In the genomic region with DNA sequence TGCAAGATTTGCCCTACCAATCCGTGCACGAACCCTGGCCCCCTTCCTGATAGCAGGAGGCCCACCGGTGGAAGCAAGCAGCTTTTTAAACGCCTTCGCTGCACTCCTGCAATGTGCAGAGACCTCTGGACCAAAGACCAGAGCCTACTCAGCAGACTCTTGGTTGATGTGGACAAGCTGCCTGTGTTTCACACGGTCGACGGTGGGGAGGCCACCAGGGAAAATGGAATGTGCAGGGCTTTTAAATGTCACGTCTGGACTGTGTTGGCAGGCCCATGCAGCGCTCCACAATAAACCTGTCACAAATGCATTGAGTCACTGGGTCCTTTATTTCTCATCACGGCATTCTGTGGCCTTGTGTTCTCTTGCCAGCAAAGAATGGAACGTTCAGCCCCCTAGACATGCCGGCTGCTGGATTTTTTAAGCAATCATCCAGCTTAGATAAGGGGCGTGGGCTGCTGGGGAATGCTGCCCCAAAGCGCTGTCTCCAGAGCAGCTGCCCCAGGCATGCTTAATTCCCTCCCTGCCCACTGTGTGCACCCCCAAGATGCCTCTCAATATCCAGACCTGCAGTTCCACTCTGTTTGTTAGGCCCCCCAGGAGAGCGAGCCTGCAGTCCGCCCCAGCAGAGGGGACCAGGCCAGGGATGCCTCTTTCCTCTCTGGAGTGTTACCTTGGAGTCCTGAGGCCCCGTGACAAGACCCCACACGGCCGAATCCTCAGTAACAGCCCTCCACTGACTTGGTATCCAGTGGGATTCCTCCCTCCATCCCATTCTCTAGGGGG, we compare ENCODE assay signal across 19 cellular contexts.
DNase-seq lines count a peak whose midpoint lies in the region; ATAC-seq, FAIRE-seq and TF ChIP-seq lines count a peak whose summit lies in the region.
"Had no signal": no experiment of that assay in that cellular context is flagged by ENCODE, and none has a peak within 500 bp of the region (broad histone marks: within the 10 kb centered on the region; RNA-seq: fewer than 3 reads in every experiment).

No MANE protein-coding gene starts in this region.

- peak overlapping the region; percentile 31; the same call in 1 of the 2 replicates for H4K8ac ChIP-seq in H1 (ENCODE audit: extremely low read depth, insufficient read depth, low read length)

- no peak for FAIRE-seq in H1 (lab: Jason Lieb, UNC)
- FAIRE-seq: colon had no signal

- no peak overlapping the region for H3K9ac ChIP-seq in H1 (replicated peaks in 1 of 4; ENCODE audit: extremely low read depth in 1 of 4, low read depth in 3 of 4, low read length in 3 of 4)
- no peak overlapping the region for H3K9ac ChIP-seq in smooth muscle cell (ENCODE audit: low read depth)

- H3K4me1 ChIP-seq in H1 (replicated peaks in 1 of 4; ENCODE audit: control insufficient read depth in 3 of 4, insufficient read depth in 4 of 4, low read length in 3 of 4) (no peaks in the 10 kb centered on the region; a peak in 3 of 7 replicates), left lung (peaks cover 4 to 21% of the 10 kb centered on the region in 2 donors), smooth muscle cell (ENCODE audit: low read depth) (peaks cover 22% of the 10 kb centered on the region), transverse colon (peaks cover 0 to 20% (median 13%) of the 10 kb centered on the region in 4 donors)
- H3K4me1 ChIP-seq: foreskin keratinocyte had no signal

- H3K79me2 ChIP-seq in H1 (ENCODE audit: control insufficient read depth in 1 of 2, insufficient read depth in 2 of 2, low read length in 2 of 2) (no peaks in the 10 kb centered on the region), smooth muscle cell (ENCODE audit: low read depth) (no peaks in the 10 kb centered on the region)

- no peak for TF ChIP-seq RAD21 in H1 (IDR thresholded peaks at IDR 0.05 in 1 of 2, conservative IDR thresholded peaks at IDR 0.05 in 1 of 2; ENCODE audit: low read depth in 2 of 2, low read length in 2 of 2)

- H3K4ac ChIP-seq in H1 (replicated peaks; ENCODE audit: insufficient read length, low read depth, low read length), result no peak overlapping the region

- H3K14ac ChIP-seq in H1 (ENCODE audit: insufficient read length), result no peak overlapping the region

- H2AFZ ChIP-seq in H1 (ENCODE audit: low read length) (no peak overlapping the region), smooth muscle cell (ENCODE audit: low read depth) (no peak overlapping the region)

- H2BK12ac ChIP-seq in H1 (ENCODE audit: low read depth, low read length), result no peak overlapping the region

- no peak overlapping the region for H3K23ac ChIP-seq in H1 (ENCODE audit: insufficient read length)

- no peaks in the 10 kb centered on the region for H3K36me3 ChIP-seq in H1 (ENCODE audit: control insufficient read depth in 2 of 4, insufficient read depth in 4 of 4, low read length in 3 of 4)
- H3K36me3 ChIP-seq in left lung, result peaks cover 0 to 4% of the 10 kb centered on the region in 2 donors
- H3K36me3 ChIP-seq in smooth muscle cell (ENCODE audit: low read depth), result no peaks in the 10 kb centered on the region
- H3K36me3 ChIP-seq in transverse colon, result no peaks in the 10 kb centered on the region
- H3K36me3 ChIP-seq: MG63 had no signal

- H2BK120ac ChIP-seq in H1 (replicated peaks; ENCODE audit: low read depth, low read length), result no peak overlapping the region

- TF ChIP-seq CTCF in HFF-Myc (IDR thresholded peaks at IDR 0.05; ENCODE audit: low read depth, low read length, missing control alignments), result no peak
- TF ChIP-seq CTCF in H1 (IDR thresholded peaks at IDR 0.05; ENCODE audit: control extremely low read depth in 1 of 3, insufficient read depth in 1 of 3, low read depth in 1 of 3, low read length in 3 of 3), result no peak
- no peak for TF ChIP-seq CTCF in left lung (IDR thresholded peaks at IDR 0.05)
- no peak for TF ChIP-seq CTCF in smooth muscle cell (IDR thresholded peaks at IDR 0.05; ENCODE audit: borderline replicate concordance, insufficient read depth, poor library complexity, severe bottlenecking)
- TF ChIP-seq CTCF in transverse colon (IDR thresholded peaks at IDR 0.05), result no peak

- H4K91ac ChIP-seq in H1 (replicated peaks; ENCODE audit: insufficient read length, low read length), result no peak overlapping the region

- TF ChIP-seq POLR2A in H1 (IDR thresholded peaks at IDR 0.05; ENCODE audit: control extremely low read depth in 1 of 2, low read depth in 2 of 2, low read length in 2 of 2) (no peak), transverse colon (IDR thresholded peaks at IDR 0.05) (no peak)

- no peak overlapping the region for H4K5ac ChIP-seq in H1 (ENCODE audit: insufficient read length, low read depth, low read length)

- H3K18ac ChIP-seq in H1 (ENCODE audit: extremely low read depth, low read length), result no peak overlapping the region

- H2BK20ac ChIP-seq in H1 (ENCODE audit: low read length), result no peak overlapping the region

- no peak overlapping the region for H3K4me3 ChIP-seq in HFF-Myc (replicated peaks; ENCODE audit: low read depth, low read length)
- H3K4me3 ChIP-seq in H1 (ENCODE audit: extremely low read depth in 1 of 4, insufficient read depth in 2 of 4, low read depth in 3 of 4, low read length in 4 of 4), result no peak overlapping the region
- H3K4me3 ChIP-seq in left lung, result no peak overlapping the region
- no peak overlapping the region for H3K4me3 ChIP-seq in smooth muscle cell
- H3K4me3 ChIP-seq in transverse colon, result no peak overlapping the region
- H3K4me3 ChIP-seq: lung, MG63, psoas muscle, stomach had no signal

- 94% methylated on average over 20 of the region's 20 CpGs; no CpG with 5 or more reads in 1 of the 2 experiments for WGBS in H1 (ENCODE audit: extremely low coverage in 1 of 2, insufficient coverage in 1 of 2, insufficient read length in 1 of 2, insufficient replicate concordance in 2 of 2, low coverage in 1 of 2, low lambda C conversion rate in 2 of 2, missing lambda C conversion rate in 1 of 2), 2 experiments
- 22% methylated on average over 20 of the region's 20 CpGs for WGBS in smooth muscle cell (ENCODE audit: low lambda C conversion rate)
- WGBS in transverse colon (ENCODE audit: low coverage in 1 of 2), 2 donors, result 58% methylated on average over 20 of the region's 20 CpGs; no CpG with 5 or more reads in 1 of the 2 donors

- H3K79me1 ChIP-seq in H1 (ENCODE audit: low read depth, low read length), result no peaks in the 10 kb centered on the region

- ATAC-seq in left lung (peak; percentile 16), GM21423 (IDR thresholded peaks at IDR 0.05; ENCODE audit: unreplicated experiment) (no peak), GM18907 (IDR thresholded peaks at IDR 0.05; ENCODE audit: unreplicated experiment) (no peak)
- ATAC-seq: CD8-positive, alpha-beta T cell; foreskin keratinocyte; T-helper 17 cell had no signal

- no peak overlapping the region for H3K56ac ChIP-seq in H1 (replicated peaks; ENCODE audit: insufficient read length, low read depth, low read length)

- intact Hi-C loops in left lung (cut with DNase I), result no loop called here
- intact Hi-C loops in transverse colon (cut with DNase I; ENCODE audit: low total_unique reads), result no loop called here

- peaks cover 8% of the 10 kb centered on the region for H3F3A ChIP-seq in smooth muscle cell (ENCODE audit: low read depth)

- POLR2A ChIA-PET in H1 (lab: Charles Lee; ENCODE audit: partially characterized antibody), result no interaction called here

- no peaks in the 10 kb centered on the region for H3K23me2 ChIP-seq in H1 (ENCODE audit: low read depth, low read length)

- H3K27ac ChIP-seq in H1 (ENCODE audit: low read depth, low read length) (no peak overlapping the region), left lung (peak overlapping the region in 1 of 2 donors; percentile 66), smooth muscle cell (ENCODE audit: low read depth) (peak overlapping the region; percentile 37), transverse colon (peak overlapping the region in 1 of 4 donors; percentile 15)
- H3K27ac ChIP-seq: foreskin keratinocyte, psoas muscle, stomach had no signal

- no peaks in the 10 kb centered on the region; a peak in 1 of 4 replicates for H3K9me3 ChIP-seq in H1 (ENCODE audit: insufficient read depth in 2 of 2, low read depth in 1 of 2, low read length in 1 of 2)
- no peaks in the 10 kb centered on the region for H3K9me3 ChIP-seq in left lung
- H3K9me3 ChIP-seq in smooth muscle cell (replicated peaks; ENCODE audit: low read depth), result no peaks in the 10 kb centered on the region
- H3K9me3 ChIP-seq in transverse colon, result no peaks in the 10 kb centered on the region
- H3K9me3 ChIP-seq: MG63, psoas muscle, stomach had no signal

- H3K4me2 ChIP-seq in H1 (ENCODE audit: insufficient read depth in 1 of 2, low read depth in 2 of 2, low read length in 2 of 2) (no peak overlapping the region), smooth muscle cell (peak overlapping the region; percentile 71)

- no peak for TF ChIP-seq EP300 in H1 (IDR thresholded peaks at IDR 0.05; ENCODE audit: borderline replicate concordance in 1 of 2, low read depth in 2 of 2, low read length in 2 of 2)
- TF ChIP-seq EP300 in transverse colon (IDR thresholded peaks at IDR 0.05; ENCODE audit: low read depth), result no peak

- H2AK5ac ChIP-seq in H1 (ENCODE audit: low read depth, low read length), result no peak overlapping the region

- H4K20me1 ChIP-seq in H1 (replicated peaks in 1 of 2; ENCODE audit: control insufficient read depth in 1 of 2, insufficient read depth in 2 of 2, low read length in 2 of 2) (no peaks in the 10 kb centered on the region), smooth muscle cell (ENCODE audit: low read depth) (peaks cover 6% of the 10 kb centered on the region)

- no peak overlapping the region for H2BK15ac ChIP-seq in H1 (ENCODE audit: low read length)

- CTCF ChIA-PET in H1 (lab: Charles Lee; ENCODE audit: partially characterized antibody), result interaction anchor here (1.1 to 4.9 kb wide), 6 partner anchors 10 to 57 kb away, joined by 3 to 25 read pairs (median 4); no protein-coding TSS in a partner anchor

- in situ Hi-C loops in transverse colon (cut with MboI; ENCODE audit: low pct_ligation_motif_present in 1 of 4, low pct_unique_long_range_greater_than_20kb in 1 of 4, low sequenced_read_pairs in 3 of 4), result no loop called here

- H3K27me3 ChIP-seq in H1 (replicated peaks in 1 of 4; ENCODE audit: control insufficient read depth in 3 of 4, extremely low read depth in 1 of 4, insufficient read depth in 3 of 4, low read length in 3 of 4) (no peaks in the 10 kb centered on the region), left lung (no peaks in the 10 kb centered on the region), smooth muscle cell (ENCODE audit: low read depth) (no peaks in the 10 kb centered on the region), transverse colon (no peaks in the 10 kb centered on the region)
- H3K27me3 ChIP-seq: foreskin keratinocyte, MG63, stomach had no signal

- DNase-seq in HFF-Myc (ENCODE audit: extremely low read depth, low read depth) (peak; percentile 36), H1 (ENCODE audit: low read depth in 1 of 2, low spot score in 2 of 2) (no peak), left lung (no peak), smooth muscle cell (lab: John Stamatoyannopoulos, UW; ENCODE audit: unreplicated experiment) (peak; percentile 32), hippocampal formation (lab: John Stamatoyannopoulos, UW) (no peak), transverse colon (no peak)
- DNase-seq: activated CD4-positive, alpha-beta T cell treated with anti-CD3 and anti-CD28 coated beads, Interleukin-2, amount 50 U/mL, for 48 hours; activated naive CD4-positive, alpha-beta T cell; CD8-positive, alpha-beta T cell; MG63; NCI-H2171 treated with DMSO at 0.1 percent for 48 hours; psoas muscle; stomach; T-helper 17 cell had no signal

- no peak overlapping the region for H2BK5ac ChIP-seq in H1 (ENCODE audit: low read depth, low read length)

Comparison
In these comparisons a context has a peak if more than half of its experiments do, and no peak if none do; other contexts are left out.
1. DNase-seq: peak in HFF-Myc (single experiment) and smooth muscle cell (single experiment); none in H1 (0 of 2), left lung (0 of 2), hippocampal formation (0 of 2) and transverse colon (single experiment).